In genomic region chr4:66266554-66266953, GRCh38 we compare ENCODE assay signal across 5 cellular contexts.
DNase-seq lines count a peak whose midpoint lies in the region; ATAC-seq, FAIRE-seq and TF ChIP-seq lines count a peak whose summit lies in the region.
"Not testable (repeated sequence)": the region's sequence is repeated elsewhere in the genome, so short reads cannot be mapped to it uniquely, and the experiment has no call there.

No MANE protein-coding gene starts in this region.

- CTCF ChIA-PET in H1 (lab: Charles Lee; ENCODE audit: partially characterized antibody), result not testable (repeated sequence)

- TF ChIP-seq POLR2A in H1 (IDR thresholded peaks at IDR 0.05; ENCODE audit: control extremely low read depth in 1 of 2, low read depth in 2 of 2, low read length in 2 of 2), result not testable (repeated sequence)

- H3K4ac ChIP-seq in H1 (replicated peaks; ENCODE audit: insufficient read length, low read depth, low read length); mesendoderm (ENCODE audit: low read depth, low read length): not testable (repeated sequence)

- not testable (repeated sequence) for H3K56ac ChIP-seq in H1 (replicated peaks; ENCODE audit: insufficient read length, low read depth, low read length); mesendoderm (ENCODE audit: low read length)

- H3K23me2 ChIP-seq in H1 (ENCODE audit: low read depth, low read length), result not testable (repeated sequence)

- H3K4me1 ChIP-seq in GM23338 (ENCODE audit: insufficient read depth); H1 (replicated peaks in 1 of 4; ENCODE audit: control insufficient read depth in 3 of 4, insufficient read depth in 4 of 4, low read length in 3 of 4); mesendoderm (ENCODE audit: control insufficient read depth, low read depth, low read length); neural progenitor cell: not testable (repeated sequence)

- DNase-seq in GM23338 (ENCODE audit: low spot score); WERI-Rb-1; H1 (ENCODE audit: low read depth in 1 of 2, low spot score in 2 of 2); mesendoderm; neural progenitor cell (ENCODE audit: low spot score): not testable (repeated sequence)

- H3K4me1 Mint-ChIP-seq in GM23338, neural progenitor cell: not testable (repeated sequence)

- not testable (repeated sequence) for TF ChIP-seq CTCF in GM23338 (conservative IDR thresholded peaks at IDR 0.05; ENCODE audit: low read depth in 2 of 2); WERI-Rb-1 (IDR thresholded peaks at IDR 0.05; ENCODE audit: low read depth, low read length); H1 (IDR thresholded peaks at IDR 0.05; ENCODE audit: control extremely low read depth in 1 of 3, insufficient read depth in 1 of 3, low read depth in 1 of 3, low read length in 3 of 3); neural progenitor cell (IDR thresholded peaks at IDR 0.05)

- H3K27ac Mint-ChIP-seq in GM23338, neural progenitor cell: not testable (repeated sequence)

- H3K4me3 ChIP-seq in GM23338; WERI-Rb-1 (ENCODE audit: low read depth, low read length); H1 (ENCODE audit: extremely low read depth in 1 of 4, insufficient read depth in 2 of 4, low read depth in 3 of 4, low read length in 4 of 4); mesendoderm (ENCODE audit: low read length); neural progenitor cell: not testable (repeated sequence)

- ATAC-seq in GM23338, result not testable (repeated sequence)

- H2AK5ac ChIP-seq in H1 (ENCODE audit: low read depth, low read length); mesendoderm (ENCODE audit: low read length): not testable (repeated sequence)

- not testable (repeated sequence) for H3K23ac ChIP-seq in H1 (ENCODE audit: insufficient read length)
- peak overlapping the region; percentile 24 for H3K23ac ChIP-seq in mesendoderm (ENCODE audit: low read length)

- H2BK20ac ChIP-seq in H1 (ENCODE audit: low read length), result not testable (repeated sequence)

- not testable (repeated sequence) for H3K14ac ChIP-seq in H1 (ENCODE audit: insufficient read length)

- POLR2A ChIA-PET in H1 (lab: Charles Lee; ENCODE audit: partially characterized antibody), result not testable (repeated sequence)

- H4K8ac ChIP-seq in H1 (ENCODE audit: extremely low read depth, insufficient read depth, low read length); mesendoderm (ENCODE audit: low read depth, low read length): not testable (repeated sequence)

- H3K27ac ChIP-seq in GM23338 (ENCODE audit: low read depth); H1 (ENCODE audit: low read depth, low read length); mesendoderm (ENCODE audit: low read depth, low read length); neural progenitor cell: not testable (repeated sequence)
- H3K27ac ChIP-seq in WERI-Rb-1, result peak overlapping the region; percentile 54

- not testable (repeated sequence) for H3K36me3 Mint-ChIP-seq in GM23338 (ENCODE audit: low read depth); neural progenitor cell

- WGBS in H1 (ENCODE audit: extremely low coverage in 1 of 2, insufficient coverage in 1 of 2, insufficient read length in 1 of 2, insufficient replicate concordance in 2 of 2, low coverage in 1 of 2, low lambda C conversion rate in 2 of 2, missing lambda C conversion rate in 1 of 2), 2 experiments, result 87% methylated on average over 5 of the region's 5 CpGs; no CpG with 5 or more reads in 1 of the 2 experiments
- no CpG with 5 or more reads among the region's 5 CpGs for WGBS in mesendoderm (ENCODE audit: extremely low coverage, insufficient coverage, low lambda C conversion rate)

- H4K91ac ChIP-seq in H1 (replicated peaks; ENCODE audit: insufficient read length, low read length), result not testable (repeated sequence)

- H2BK5ac ChIP-seq in H1 (ENCODE audit: low read depth, low read length); mesendoderm (ENCODE audit: low read length): not testable (repeated sequence)

- H2AFZ ChIP-seq in GM23338, result peak overlapping the region; percentile 11; the same call in 1 of the 2 replicates
- not testable (repeated sequence) for H2AFZ ChIP-seq in H1 (ENCODE audit: low read length)
- peak overlapping the region; percentile 2 for H2AFZ ChIP-seq in neural progenitor cell (replicated peaks)

- H3K18ac ChIP-seq in H1 (ENCODE audit: extremely low read depth, low read length); mesendoderm (ENCODE audit: low read length): not testable (repeated sequence)

- not testable (repeated sequence) for H3F3A ChIP-seq in GM23338 (replicated peaks; ENCODE audit: low read depth); neural progenitor cell (ENCODE audit: low read depth)

- not testable (repeated sequence) for H3K4me3 Mint-ChIP-seq in GM23338, neural progenitor cell

- not testable (repeated sequence) for H3K9me3 ChIP-seq in WERI-Rb-1 (ENCODE audit: severe bottlenecking); H1 (ENCODE audit: insufficient read depth in 2 of 2, low read depth in 1 of 2, low read length in 1 of 2); neural progenitor cell (ENCODE audit: low read depth)

- H3K79me1 ChIP-seq in H1 (ENCODE audit: low read depth, low read length); mesendoderm (ENCODE audit: low read length): not testable (repeated sequence)

- H3K27me3 Mint-ChIP-seq in GM23338 (ENCODE audit: insufficient read depth, low read depth, poor library complexity); neural progenitor cell (ENCODE audit: insufficient read depth, low read depth): not testable (repeated sequence)

- H3K4me2 ChIP-seq in GM23338; H1 (ENCODE audit: insufficient read depth in 1 of 2, low read depth in 2 of 2, low read length in 2 of 2); mesendoderm (ENCODE audit: low read length); neural progenitor cell: not testable (repeated sequence)

- not testable (repeated sequence) for H2BK15ac ChIP-seq in H1 (ENCODE audit: low read length); mesendoderm (replicated peaks; ENCODE audit: low read depth)

- H3K9me3 Mint-ChIP-seq in GM23338, neural progenitor cell: not testable (repeated sequence)

- H4K5ac ChIP-seq in H1 (ENCODE audit: insufficient read length, low read depth, low read length); mesendoderm (ENCODE audit: low read length): not testable (repeated sequence)

- not testable (repeated sequence) for H4K20me1 ChIP-seq in GM23338 (replicated peaks; ENCODE audit: insufficient read depth); H1 (replicated peaks in 1 of 2; ENCODE audit: control insufficient read depth in 1 of 2, insufficient read depth in 2 of 2, low read length in 2 of 2); neural progenitor cell (ENCODE audit: low read depth)

- TF ChIP-seq RAD21 in H1 (IDR thresholded peaks at IDR 0.05 in 1 of 2, conservative IDR thresholded peaks at IDR 0.05 in 1 of 2; ENCODE audit: low read depth in 2 of 2, low read length in 2 of 2), result not testable (repeated sequence)

- not testable (repeated sequence) for TF ChIP-seq EP300 in H1 (IDR thresholded peaks at IDR 0.05; ENCODE audit: borderline replicate concordance in 1 of 2, low read depth in 2 of 2, low read length in 2 of 2)

- H3K36me3 ChIP-seq in GM23338 (ENCODE audit: insufficient read depth); WERI-Rb-1; H1 (ENCODE audit: control insufficient read depth in 2 of 4, insufficient read depth in 4 of 4, low read length in 3 of 4); mesendoderm (ENCODE audit: control insufficient read depth, insufficient read depth, low read length); neural progenitor cell: not testable (repeated sequence)

- not testable (repeated sequence) for H3K9me2 ChIP-seq in GM23338 (ENCODE audit: insufficient read depth)

- H3K9ac ChIP-seq in H1 (replicated peaks in 1 of 4; ENCODE audit: extremely low read depth in 1 of 4, low read depth in 3 of 4, low read length in 3 of 4); mesendoderm (ENCODE audit: low read length); neural progenitor cell: not testable (repeated sequence)

- FAIRE-seq in H1 (lab: Jason Lieb, UNC), result not testable (repeated sequence)

- H2BK120ac ChIP-seq in H1 (replicated peaks; ENCODE audit: low read depth, low read length); mesendoderm (ENCODE audit: low read depth, low read length): not testable (repeated sequence)

- H3K27me3 ChIP-seq in GM23338 (ENCODE audit: insufficient read depth); WERI-Rb-1 (ENCODE audit: insufficient read depth, low read depth, severe bottlenecking); H1 (replicated peaks in 1 of 4; ENCODE audit: control insufficient read depth in 3 of 4, extremely low read depth in 1 of 4, insufficient read depth in 3 of 4, low read length in 3 of 4); mesendoderm (ENCODE audit: insufficient read depth, low read length, poor library complexity); neural progenitor cell: not testable (repeated sequence)

- H2BK12ac ChIP-seq in H1 (ENCODE audit: low read depth, low read length), result not testable (repeated sequence)

- H3K79me2 ChIP-seq in GM23338 (replicated peaks; ENCODE audit: insufficient read depth); H1 (ENCODE audit: control insufficient read depth in 1 of 2, insufficient read depth in 2 of 2, low read length in 2 of 2); mesendoderm (ENCODE audit: control insufficient read depth, insufficient read depth, low read length); neural progenitor cell (ENCODE audit: low read depth): not testable (repeated sequence)

TF ChIP-seq in H1, 55 proteins besides CTCF, POLR2A, EP300 and RAD21:
- TF ChIP-seq MAFK (IDR thresholded peaks at IDR 0.05; ENCODE audit: low read depth, low read length), result 0 out of 2 replicates have a peak, but pooled peaks have one; percentile 5
